In the genomic region with DNA sequence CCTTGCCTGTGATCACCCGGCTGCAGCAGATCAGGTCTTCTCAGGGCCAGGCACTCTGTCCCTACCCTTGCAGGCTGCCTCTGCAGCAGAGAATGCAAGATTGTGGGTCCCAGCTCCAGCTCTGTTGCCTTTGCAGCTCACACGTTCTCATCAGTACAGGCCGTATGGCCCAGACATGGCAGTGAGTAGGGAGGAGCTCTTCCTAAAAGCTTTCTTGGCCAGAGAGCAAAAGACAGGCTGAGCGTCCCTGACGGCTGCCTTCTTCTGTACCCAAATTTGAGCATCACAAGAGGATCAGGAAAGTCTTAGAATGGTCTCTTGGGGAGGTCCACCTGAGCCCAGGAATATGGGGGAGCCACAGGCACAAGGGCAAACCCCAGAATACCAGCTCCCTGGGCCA, we compare ENCODE assay signal across 17 cellular contexts.
DNase-seq lines count a peak whose midpoint lies in the region; ATAC-seq and TF ChIP-seq lines count a peak whose summit lies in the region.
"Had no signal": no experiment of that assay in that cellular context is flagged by ENCODE, and none has a peak within 500 bp of the region (broad histone marks: within the 10 kb centered on the region; RNA-seq: fewer than 3 reads in every experiment).

No MANE protein-coding gene starts in this region.

- TF ChIP-seq CTCF in SK-N-SH (IDR thresholded peaks at IDR 0.05) (no peak), adrenal gland (IDR thresholded peaks at IDR 0.05) (no peak)

- CTCF ChIA-PET in SK-N-SH (lab: Yijun Ruan, JAX): interaction anchor here (1.1 kb wide), 1 partner anchor 30 kb away, joined by 3 read pairs; no protein-coding TSS in a partner anchor

- H3K9ac ChIP-seq in SK-N-SH (peak overlapping the region; percentile 22; the same call in 1 of the 2 replicates), mesenchymal stem cell (ENCODE audit: low read length) (peak overlapping the region; percentile 86), stomach smooth muscle (ENCODE audit: low read length in 2 of 2) (peak overlapping the region; percentile 40 to 51)

- H3K23ac ChIP-seq in mesenchymal stem cell (ENCODE audit: low read length in 2 of 2): no peak overlapping the region

- H3F3A ChIP-seq in SK-N-SH (replicated peaks; ENCODE audit: insufficient read depth): peaks cover 17% of the 10 kb centered on the region

- DNase-seq in GM03348 (ENCODE audit: low spot score) (peak; percentile 37), SK-N-SH (no peak), mesenchymal stem cell (no peak), 8988T (no peak), adrenal gland (no peak)
- DNase-seq: activated CD4-positive, alpha-beta T cell treated with anti-CD3 and anti-CD28 coated beads for 36 hours; activated CD8-positive, alpha-beta memory T cell treated with anti-CD3 and anti-CD28 coated beads, Interleukin-2, amount 50 U/mL, for 48 hours; activated naive CD4-positive, alpha-beta T cell treated with anti-CD3 and anti-CD28 coated beads, Interleukin-2, amount 10 ng/mL, durations not matched to agents 7 days and 5 days; effector memory CD8-positive, alpha-beta T cell; immature natural killer cell; midbrain; NCI-H2029 treated with DMSO at 0.1 percent for 48 hours; pancreas had no signal

- H3K4me2 ChIP-seq in SK-N-SH (peak overlapping the region; percentile 55; the same call in 1 of the 2 replicates), mesenchymal stem cell (ENCODE audit: low read length, poor library complexity, severe bottlenecking) (no peak overlapping the region)

- H4K91ac ChIP-seq in mesenchymal stem cell (ENCODE audit: low read length): peak overlapping the region; percentile 46

- peak overlapping the region; percentile 72 to 100 for H3K27ac ChIP-seq in SK-N-SH (ENCODE audit: low read depth in 2 of 2, low read length in 1 of 2)
- H3K27ac ChIP-seq in mesenchymal stem cell (ENCODE audit: low read length, poor library complexity, severe bottlenecking): no peak overlapping the region
- H3K27ac ChIP-seq in stomach smooth muscle (ENCODE audit: low read length): peak overlapping the region; percentile 94
- no peak overlapping the region for H3K27ac ChIP-seq in adrenal gland
- H3K27ac ChIP-seq: cardiac muscle cell, pancreas had no signal

- POLR2A ChIA-PET in SK-N-SH (lab: Yijun Ruan, JAX): interaction anchor here (1.1 kb wide), 1 partner anchor 57 kb away, joined by 5 read pairs; no protein-coding TSS in a partner anchor

- H2BK12ac ChIP-seq in mesenchymal stem cell (ENCODE audit: low read length in 2 of 2): peak overlapping the region; percentile 24 to 86

- no peaks in the 10 kb centered on the region for H3K79me1 ChIP-seq in mesenchymal stem cell (replicated peaks; ENCODE audit: low read length, poor library complexity, severe bottlenecking)

- peak overlapping the region; percentile 51 to 73 for H3K4ac ChIP-seq in mesenchymal stem cell (ENCODE audit: low read depth in 1 of 2, low read length in 2 of 2)

- no peaks in the 10 kb centered on the region for H3K9me2 ChIP-seq in SK-N-SH

- H3K4me3 ChIP-seq in SK-N-SH (ENCODE audit: low read depth in 2 of 2, low read length in 1 of 2) (no peak overlapping the region), mesenchymal stem cell (ENCODE audit: insufficient read depth in 1 of 2, low read depth in 1 of 2, low read length in 2 of 2) (peak overlapping the region in 1 of 2 experiments; percentile 49), stomach smooth muscle (ENCODE audit: low read length in 2 of 2) (peak overlapping the region in 1 of 2 donors; percentile 8), adrenal gland (no peak overlapping the region)
- H3K4me3 ChIP-seq: cardiac muscle cell, pancreas had no signal

- H2BK15ac ChIP-seq in mesenchymal stem cell (ENCODE audit: low read depth, poor library complexity, severe bottlenecking): peak overlapping the region; percentile 60

- H2AFZ ChIP-seq in SK-N-SH (ENCODE audit: low read depth): peak overlapping the region; percentile 64; the same call in 1 of the 2 replicates
- H2AFZ ChIP-seq in mesenchymal stem cell (ENCODE audit: low read depth, low read length): no peak overlapping the region

- H4K8ac ChIP-seq in mesenchymal stem cell (ENCODE audit: low read length): peak overlapping the region; percentile 27

- no peak for TF ChIP-seq RAD21 in SK-N-SH (IDR thresholded peaks at IDR 0.05; ENCODE audit: low read length)

- no peaks in the 10 kb centered on the region for H3K9me3 ChIP-seq in SK-N-SH
- no peaks in the 10 kb centered on the region for H3K9me3 ChIP-seq in mesenchymal stem cell (ENCODE audit: control insufficient read depth, low read length)
- H3K9me3 ChIP-seq in stomach smooth muscle (ENCODE audit: control insufficient read depth in 2 of 2, low read length in 2 of 2): no peaks in the 10 kb centered on the region
- no peaks in the 10 kb centered on the region for H3K9me3 ChIP-seq in adrenal gland (replicated peaks in 1 of 3)
- H3K9me3 ChIP-seq: pancreas had no signal

- no peaks in the 10 kb centered on the region for H3K79me2 ChIP-seq in SK-N-SH (ENCODE audit: insufficient read depth)

- ATAC-seq in HG03159 (IDR thresholded peaks at IDR 0.05; ENCODE audit: unreplicated experiment): no peak
- ATAC-seq in HG03039 (IDR thresholded peaks at IDR 0.05; ENCODE audit: unreplicated experiment): no peak
- ATAC-seq: activated CD4-positive, alpha-beta T cell treated with anti-CD3 and anti-CD28 coated beads for 36 hours; effector memory CD8-positive, alpha-beta T cell had no signal

- H3K18ac ChIP-seq in mesenchymal stem cell (ENCODE audit: low read depth in 1 of 2, low read length in 2 of 2): peak overlapping the region; percentile 58 to 71

- no peaks in the 10 kb centered on the region for H3K36me3 ChIP-seq in SK-N-SH (replicated peaks in 1 of 2; ENCODE audit: control insufficient read depth in 1 of 2, insufficient read depth in 2 of 2, low read length in 1 of 2)
- H3K36me3 ChIP-seq in mesenchymal stem cell (ENCODE audit: control insufficient read depth in 1 of 2, insufficient read depth in 2 of 2, low read depth in 1 of 2, low read length in 2 of 2): no peaks in the 10 kb centered on the region
- H3K36me3 ChIP-seq in stomach smooth muscle (ENCODE audit: control insufficient read depth in 2 of 2, insufficient read depth in 2 of 2, low read length in 2 of 2): no peaks in the 10 kb centered on the region
- H3K36me3 ChIP-seq in adrenal gland (replicated peaks in 1 of 2): no peaks in the 10 kb centered on the region
- H3K36me3 ChIP-seq: cardiac muscle cell, pancreas had no signal

- no peak for TF ChIP-seq EP300 in SK-N-SH (IDR thresholded peaks at IDR 0.05; ENCODE audit: borderline replicate concordance in 1 of 2, low read depth in 1 of 2, low read length in 1 of 2)

- H3K4me1 ChIP-seq in SK-N-SH (ENCODE audit: control insufficient read depth in 1 of 2, insufficient read depth in 2 of 2, low read depth in 1 of 2, low read length in 1 of 2): peaks cover 22 to 77% of the 10 kb centered on the region in 2 experiments
- peaks cover 12% of the 10 kb centered on the region for H3K4me1 ChIP-seq in mesenchymal stem cell (ENCODE audit: control insufficient read depth, insufficient read depth, low read depth, low read length)
- H3K4me1 ChIP-seq in stomach smooth muscle (ENCODE audit: control insufficient read depth, insufficient read depth, low read length): peaks cover 61% of the 10 kb centered on the region
- peaks cover 0 to 5% of the 10 kb centered on the region in 2 donors for H3K4me1 ChIP-seq in adrenal gland (replicated peaks in 1 of 2)

- H2AK5ac ChIP-seq in mesenchymal stem cell (ENCODE audit: low read length, severe bottlenecking): no peak overlapping the region

- H3K27me3 ChIP-seq in SK-N-SH (ENCODE audit: insufficient read depth): no peaks in the 10 kb centered on the region
- H3K27me3 ChIP-seq in mesenchymal stem cell (ENCODE audit: control insufficient read depth in 1 of 2, insufficient read depth in 1 of 2, low read length in 2 of 2): peaks cover 0 to 44% of the 10 kb centered on the region in 2 experiments
- H3K27me3 ChIP-seq in stomach smooth muscle (ENCODE audit: control insufficient read depth in 1 of 2, insufficient read depth in 2 of 2, low read length in 2 of 2): no peaks in the 10 kb centered on the region
- no peaks in the 10 kb centered on the region for H3K27me3 ChIP-seq in adrenal gland
- H3K27me3 ChIP-seq: cardiac muscle cell, pancreas had no signal

- no peak overlapping the region for H2BK120ac ChIP-seq in mesenchymal stem cell (ENCODE audit: low read depth, low read length)

- intact Hi-C loops in adrenal gland (cut with DNase I): no loop called here

- TF ChIP-seq POLR2A in adrenal gland (IDR thresholded peaks at IDR 0.05): no peak

- no peak overlapping the region for H2BK5ac ChIP-seq in mesenchymal stem cell (ENCODE audit: low read depth, low read length, poor library complexity, severe bottlenecking)

- 77% methylated on average over 3 of the region's 5 CpGs for WGBS in SK-N-SH (ENCODE audit: low lambda C conversion rate)
- WGBS in mesenchymal stem cell: 74% methylated on average over 5 of the region's 5 CpGs
- 59 to 78% (median 75%) methylated on average over 3 to 5 of the region's 5 CpGs for WGBS in adrenal gland, 4 donors

- no peaks in the 10 kb centered on the region for H4K20me1 ChIP-seq in SK-N-SH (ENCODE audit: insufficient read depth)

- peak overlapping the region in 1 of 2 experiments; percentile 98 for H3K14ac ChIP-seq in mesenchymal stem cell (ENCODE audit: low read length in 2 of 2)

TF ChIP-seq in SK-N-SH, 30 proteins besides CTCF, POLR2A, EP300 and RAD21:
- no peak for TF ChIP-seq GATA2 (CRISPR knock-in tag; IDR thresholded peaks at IDR 0.05)
- no peak for TF ChIP-seq SIN3A (IDR thresholded peaks at IDR 0.05; ENCODE audit: borderline replicate concordance, low read depth, low read length)
- no peak for TF ChIP-seq FOXM1 (IDR thresholded peaks at IDR 0.05; ENCODE audit: low read depth)
- TF ChIP-seq RCOR1 (IDR thresholded peaks at IDR 0.05; ENCODE audit: low read length): no peak
- TF ChIP-seq TEAD4 (IDR thresholded peaks at IDR 0.05; ENCODE audit: borderline replicate concordance, insufficient read depth): no peak
- TF ChIP-seq, protein P1, sequence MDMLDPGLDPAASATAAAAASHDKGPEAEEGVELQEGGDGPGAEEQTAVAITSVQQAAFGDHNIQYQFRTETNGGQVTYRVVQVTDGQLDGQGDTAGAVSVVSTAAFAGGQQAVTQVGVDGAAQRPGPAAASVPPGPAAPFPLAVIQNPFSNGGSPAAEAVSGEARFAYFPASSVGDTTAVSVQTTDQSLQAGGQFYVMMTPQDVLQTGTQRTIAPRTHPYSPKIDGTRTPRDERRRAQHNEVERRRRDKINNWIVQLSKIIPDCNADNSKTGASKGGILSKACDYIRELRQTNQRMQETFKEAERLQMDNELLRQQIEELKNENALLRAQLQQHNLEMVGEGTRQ (IDR thresholded peaks at IDR 0.05; ENCODE audit: borderline replicate concordance, low read depth, low read length): no peak

Comparison
In these comparisons a context has a peak if more than half of its experiments do, and no peak if none do; other contexts are left out.
1. H3K27ac ChIP-seq: peak in SK-N-SH (2 of 2) and stomach smooth muscle (single experiment); none in mesenchymal stem cell (single experiment) and adrenal gland (0 of 5).
2. H3K9ac ChIP-seq: peak in every context shown above with its lines; median percentile 86 in mesenchymal stem cell; 46 in stomach smooth muscle; 22 in SK-N-SH.